In genomic region chr3:39521456-39521855, GRCh38 we compare ENCODE assay signal across 22 cellular contexts. TPM values are rescaled to one million over a fixed set of nuclear protein-coding genes. Genes with fewer than 3 reads are reported as not detected.
DNase-seq lines count a peak whose midpoint lies in the region; ATAC-seq, FAIRE-seq and TF ChIP-seq lines count a peak whose summit lies in the region.
"Had no signal": no experiment of that assay in that cellular context is flagged by ENCODE, and none has a peak within 500 bp of the region (broad histone marks: within the 10 kb centered on the region; RNA-seq: fewer than 3 reads in every experiment).

No MANE protein-coding gene starts in this region.

- TF ChIP-seq POLR2A in A549 (IDR thresholded peaks at IDR 0.05; ENCODE audit: low read length) (no peak), IMR-90 (IDR thresholded peaks at IDR 0.05; ENCODE audit: low read depth, low read length) (no peak), H1 (IDR thresholded peaks at IDR 0.05; ENCODE audit: control extremely low read depth in 1 of 2, low read depth in 2 of 2, low read length in 2 of 2) (no peak)

- dilution Hi-C loops in IMR-90 (cut with HindIII; ENCODE audit: low sequenced_read_pairs, unreplicated experiment): no loop called here

- FAIRE-seq in A549 (lab: Jason Lieb, UNC) (no peak), H1 (lab: Jason Lieb, UNC) (no peak)
- FAIRE-seq: A204.1, D721Med, G401.6, GM12891, GM19239 had no signal

- H3K36me3 ChIP-seq in IMR-90 (ENCODE audit: control insufficient read depth, insufficient read depth, low read length): no peaks in the 10 kb centered on the region
- no peaks in the 10 kb centered on the region for H3K36me3 ChIP-seq in H1 (ENCODE audit: control insufficient read depth in 2 of 4, insufficient read depth in 4 of 4, low read length in 3 of 4)
- H3K36me3 ChIP-seq: BLaER1 treated with 17β-estradiol and CSF1 and Interleukin-3, amounts not matched to agents 10 nM and 100 nM had no signal

- BruUV-seq in IMR-90 (replicated peaks; lab: Mats Ljungman, UMichigan): no TSS peak

- H3K14ac ChIP-seq in IMR-90 (replicated peaks; ENCODE audit: low read depth, low read length) (no peak overlapping the region), H1 (ENCODE audit: insufficient read length) (no peak overlapping the region)

- TF ChIP-seq EP300 in A549 (IDR thresholded peaks at IDR 0.05): no peak
- no peak for TF ChIP-seq EP300 in H1 (IDR thresholded peaks at IDR 0.05; ENCODE audit: borderline replicate concordance in 1 of 2, low read depth in 2 of 2, low read length in 2 of 2)

- H4K91ac ChIP-seq in IMR-90 (ENCODE audit: insufficient read depth, low read depth, low read length): no peak overlapping the region
- H4K91ac ChIP-seq in H1 (replicated peaks; ENCODE audit: insufficient read length, low read length): no peak overlapping the region

- no peak overlapping the region for H2AK9ac ChIP-seq in IMR-90 (replicated peaks; ENCODE audit: low read depth, low read length, poor library complexity)

- no peaks in the 10 kb centered on the region for H3K27me3 ChIP-seq in IMR-90 (ENCODE audit: control insufficient read depth, insufficient read depth, low read length)
- no peaks in the 10 kb centered on the region for H3K27me3 ChIP-seq in H1 (replicated peaks in 1 of 4; ENCODE audit: control insufficient read depth in 3 of 4, extremely low read depth in 1 of 4, insufficient read depth in 3 of 4, low read length in 3 of 4)
- H3K27me3 ChIP-seq: BLaER1 treated with 17β-estradiol and CSF1 and Interleukin-3, amounts not matched to agents 10 nM and 100 nM had no signal

- no peaks in the 10 kb centered on the region for H3K9me1 ChIP-seq in IMR-90 (ENCODE audit: insufficient read depth, low read length)

- in situ Hi-C loops in IMR-90 (cut with MboI; ENCODE audit: low sequenced_read_pairs): no loop called here

- H3K27ac ChIP-seq in A549 (no peak overlapping the region), IMR-90 (ENCODE audit: insufficient read depth, low read length) (no peak overlapping the region), H1 (ENCODE audit: low read depth, low read length) (no peak overlapping the region)
- H3K27ac ChIP-seq: BLaER1 treated with 17β-estradiol and CSF1 and Interleukin-3, amounts not matched to agents 10 nM and 100 nM; C4-2B had no signal

- H2BK15ac ChIP-seq in IMR-90 (ENCODE audit: low read depth, low read length) (no peak overlapping the region), H1 (ENCODE audit: low read length) (no peak overlapping the region)

- no peaks in the 10 kb centered on the region for H3K79me2 ChIP-seq in H1 (ENCODE audit: control insufficient read depth in 1 of 2, insufficient read depth in 2 of 2, low read length in 2 of 2)

- WGBS in A549 (ENCODE audit: missing lambda C conversion rate): 32% methylated on average over 3 of the region's 3 CpGs
- WGBS in IMR-90 (ENCODE audit: extremely low coverage in 2 of 2, insufficient read length in 1 of 2), 2 experiments: no CpG with 5 or more reads among the region's 3 CpGs
- WGBS in H1 (ENCODE audit: extremely low coverage in 1 of 2, insufficient coverage in 1 of 2, insufficient read length in 1 of 2, insufficient replicate concordance in 2 of 2, low coverage in 1 of 2, low lambda C conversion rate in 2 of 2, missing lambda C conversion rate in 1 of 2), 2 experiments: 82% methylated on average over 3 of the region's 3 CpGs; no CpG with 5 or more reads in 1 of the 2 experiments

- ATAC-seq in A549 (no peak), IMR-90 (ENCODE audit: low read depth) (no peak), HG03097 (IDR thresholded peaks at IDR 0.05; ENCODE audit: low FRiP score, unreplicated experiment) (no peak)
- ATAC-seq: CD8-positive, alpha-beta T cell had no signal

- no peaks in the 10 kb centered on the region for H3K4me1 ChIP-seq in A549
- no peaks in the 10 kb centered on the region for H3K4me1 ChIP-seq in IMR-90 (ENCODE audit: control insufficient read depth, insufficient read depth, low read length)
- no peaks in the 10 kb centered on the region for H3K4me1 ChIP-seq in H1 (replicated peaks in 1 of 4; ENCODE audit: control insufficient read depth in 3 of 4, insufficient read depth in 4 of 4, low read length in 3 of 4)
- H3K4me1 ChIP-seq: BLaER1 treated with 17β-estradiol and CSF1 and Interleukin-3, amounts not matched to agents 10 nM and 100 nM; Caco-2 had no signal

- intact Hi-C loops in IMR-90 (cut with micrococcal nuclease): no loop called here

- H2AFZ ChIP-seq in IMR-90 (replicated peaks; ENCODE audit: low read length, poor library complexity) (no peak overlapping the region), H1 (ENCODE audit: low read length) (no peak overlapping the region)

- no peaks in the 10 kb centered on the region for H3K79me1 ChIP-seq in IMR-90 (ENCODE audit: low read depth in 1 of 2, low read length in 2 of 2)
- H3K79me1 ChIP-seq in H1 (ENCODE audit: low read depth, low read length): no peaks in the 10 kb centered on the region

- POLR2A ChIA-PET in A549 (lab: Yijun Ruan, JAX) (no interaction called here), IMR-90 (lab: Charles Lee; ENCODE audit: unreplicated experiment) (no interaction called here), H1 (lab: Charles Lee; ENCODE audit: partially characterized antibody) (no interaction called here)

- TF ChIP-seq CTCF in A549 (IDR thresholded peaks at IDR 0.05) (no peak), IMR-90 (conservative IDR thresholded peaks at IDR 0.05; ENCODE audit: low read depth, low read length) (no peak), H1 (IDR thresholded peaks at IDR 0.05; ENCODE audit: control extremely low read depth in 1 of 3, insufficient read depth in 1 of 3, low read depth in 1 of 3, low read length in 3 of 3) (no peak)

- no peak overlapping the region for H3K56ac ChIP-seq in IMR-90 (ENCODE audit: extremely low read depth, insufficient read depth, low read length)
- no peak overlapping the region for H3K56ac ChIP-seq in H1 (replicated peaks; ENCODE audit: insufficient read length, low read depth, low read length)

- H3K4ac ChIP-seq in IMR-90 (ENCODE audit: low read depth, low read length) (no peak overlapping the region), H1 (replicated peaks; ENCODE audit: insufficient read length, low read depth, low read length) (no peak overlapping the region)

- H4K5ac ChIP-seq in IMR-90 (ENCODE audit: low read depth, low read length) (no peak overlapping the region), H1 (ENCODE audit: insufficient read length, low read depth, low read length) (no peak overlapping the region)

- peaks cover 14% of the 10 kb centered on the region for H3K9me3 ChIP-seq in A549
- H3K9me3 ChIP-seq in IMR-90 (ENCODE audit: control insufficient read depth, insufficient read depth, low read length): no peaks in the 10 kb centered on the region
- peaks cover 11 to 13% of the 10 kb centered on the region in 2 experiments; a peak in 3 of 4 replicates for H3K9me3 ChIP-seq in H1 (ENCODE audit: insufficient read depth in 2 of 2, low read depth in 1 of 2, low read length in 1 of 2)

- no peak overlapping the region for H2BK120ac ChIP-seq in IMR-90 (ENCODE audit: low read depth, low read length)
- H2BK120ac ChIP-seq in H1 (replicated peaks; ENCODE audit: low read depth, low read length): no peak overlapping the region

- H4K8ac ChIP-seq in IMR-90 (ENCODE audit: low read depth in 2 of 2, low read length in 2 of 2): no peak overlapping the region
- H4K8ac ChIP-seq in H1 (ENCODE audit: extremely low read depth, insufficient read depth, low read length): no peak overlapping the region

- no peaks in the 10 kb centered on the region for H3K23me2 ChIP-seq in H1 (ENCODE audit: low read depth, low read length)

- no peak overlapping the region for H3K4me2 ChIP-seq in A549
- no peak overlapping the region for H3K4me2 ChIP-seq in IMR-90 (ENCODE audit: low read depth, low read length)
- no peak overlapping the region for H3K4me2 ChIP-seq in H1 (ENCODE audit: insufficient read depth in 1 of 2, low read depth in 2 of 2, low read length in 2 of 2)
- H3K4me2 ChIP-seq: BLaER1 treated with 17β-estradiol and CSF1 and Interleukin-3, amounts not matched to agents 10 nM and 100 nM had no signal

- no peak overlapping the region for H3K23ac ChIP-seq in IMR-90 (ENCODE audit: low read depth, low read length)
- no peak overlapping the region for H3K23ac ChIP-seq in H1 (ENCODE audit: insufficient read length)

- no peak for DNase-seq in A549 (ENCODE audit: low read depth in 1 of 2, low spot score in 1 of 2)
- DNase-seq in IMR-90: no peak
- DNase-seq in H1 (ENCODE audit: low read depth in 1 of 2, low spot score in 2 of 2): no peak
- DNase-seq in SKM-1 (lab: John Stamatoyannopoulos, UW; ENCODE audit: unreplicated experiment): no peak
- DNase-seq: 8988T; AML-193; Caco-2; Calu3; CD4-positive, alpha-beta T cell; CD8-positive, alpha-beta T cell; DMS79 treated with DMSO at 0.1 percent for 48 hours; GF-D8 had no signal

- H2BK20ac ChIP-seq in IMR-90 (ENCODE audit: low read depth, low read length): no peak overlapping the region
- no peak overlapping the region for H2BK20ac ChIP-seq in H1 (ENCODE audit: low read length)

- H2AK5ac ChIP-seq in IMR-90 (ENCODE audit: low read depth, low read length) (no peak overlapping the region), H1 (ENCODE audit: low read depth, low read length) (no peak overlapping the region)

- H3K18ac ChIP-seq in IMR-90 (ENCODE audit: low read depth, low read length): no peak overlapping the region
- H3K18ac ChIP-seq in H1 (ENCODE audit: extremely low read depth, low read length): no peak overlapping the region

- H2BK5ac ChIP-seq in IMR-90 (ENCODE audit: low read depth, low read length, poor library complexity, severe bottlenecking) (no peak overlapping the region), H1 (ENCODE audit: low read depth, low read length) (no peak overlapping the region)

- H3K9ac ChIP-seq in IMR-90 (ENCODE audit: low read depth, low read length): no peak overlapping the region
- no peak overlapping the region for H3K9ac ChIP-seq in H1 (replicated peaks in 1 of 4; ENCODE audit: extremely low read depth in 1 of 4, low read depth in 3 of 4, low read length in 3 of 4)
- H3K9ac ChIP-seq: BLaER1 treated with 17β-estradiol and CSF1 and Interleukin-3, amounts not matched to agents 10 nM and 100 nM had no signal

- CTCF ChIA-PET in A549 (lab: Yijun Ruan, JAX): no interaction called here
- CTCF ChIA-PET in IMR-90 (lab: Yijun Ruan, JAX): no interaction called here
- CTCF ChIA-PET in H1 (lab: Charles Lee; ENCODE audit: partially characterized antibody): interaction anchor here (1.2 kb wide), 1 partner anchor 19 kb away, joined by 3 read pairs; no protein-coding TSS in a partner anchor

- TF ChIP-seq RAD21 in A549 (conservative IDR thresholded peaks at IDR 0.05 in 1 of 2, IDR thresholded peaks at IDR 0.05 in 1 of 2) (no peak), IMR-90 (IDR thresholded peaks at IDR 0.05; ENCODE audit: low read length) (no peak), H1 (IDR thresholded peaks at IDR 0.05 in 1 of 2, conservative IDR thresholded peaks at IDR 0.05 in 1 of 2; ENCODE audit: low read depth in 2 of 2, low read length in 2 of 2) (no peak)

- H3K4me3 ChIP-seq in A549 (no peak overlapping the region), IMR-90 (ENCODE audit: insufficient read depth, low read depth, low read length) (no peak overlapping the region), H1 (ENCODE audit: extremely low read depth in 1 of 4, insufficient read depth in 2 of 4, low read depth in 3 of 4, low read length in 4 of 4) (no peak overlapping the region)
- H3K4me3 ChIP-seq: BLaER1 treated with 17β-estradiol and CSF1 and Interleukin-3, amounts not matched to agents 10 nM and 100 nM had no signal

- H4K20me1 ChIP-seq in IMR-90 (ENCODE audit: insufficient read depth, low read length) (no peaks in the 10 kb centered on the region), H1 (replicated peaks in 1 of 2; ENCODE audit: control insufficient read depth in 1 of 2, insufficient read depth in 2 of 2, low read length in 2 of 2) (no peaks in the 10 kb centered on the region)
- H4K20me1 ChIP-seq: BLaER1 treated with 17β-estradiol and CSF1 and Interleukin-3, amounts not matched to agents 10 nM and 100 nM had no signal

- no peak overlapping the region for H2BK12ac ChIP-seq in H1 (ENCODE audit: low read depth, low read length)

RNA-seq across cellular contexts. Expression of gene MOBP, which starts 54.0 kb away (rescaled TPM):
- polyA plus RNA-seq in A549 (2011; rRNA removed) (0.10 TPM in 1 of 2 replicates, not detected in the other), A549 (2017; fragmentation: RNase III; extraction: RNeasy Plus Mini Kit Qiagen cat#74134 plus additional on column Dnase treatment) (0.01 TPM in 1 of 3 replicates, not detected in the others), IMR-90 (2012; rRNA removed) (not detected in 2 replicates), H1 (2011; rRNA removed) (0.06 and 0.24 TPM in 2 replicates)
- not detected in 2 replicates for polyA plus RNA-seq in A549 (2012; cell fraction: cytosol; rRNA removed)
- polyA plus RNA-seq in A549 (2012; cell fraction: nucleus; rRNA removed): 0.04 and 0.12 TPM in 2 replicates
- not detected in 2 replicates for polyA minus RNA-seq in A549 (2011; rRNA and poly(A)+ RNA removed)
- total RNA-seq in IMR-90 (2012; rRNA removed): not detected in 2 replicates
- polyA plus RNA-seq in IMR-90 (2012; cell fraction: cytosol; rRNA removed): not detected in 2 replicates
- not detected in 2 replicates for polyA plus RNA-seq in IMR-90 (2012; cell fraction: nucleus; rRNA removed; ENCODE audit: low replicate concordance)
- total RNA-seq in H1 (2021; fragmentation: NEBNext Ultra II Directional; extraction: Animal tissue kit (Norgen Biotek cat#: 25700)): 0.10 and 0.50 TPM in 2 replicates
- 0.03 TPM for polyA plus RNA-seq in H1 (2011; cell fraction: cytosol; rRNA removed)
- polyA plus RNA-seq in H1 (2011; cell fraction: nucleus; rRNA removed): 0.10 TPM
- 0.09 to 0.11 TPM in 2 of 4 replicates, not detected in the others for polyA plus RNA-seq in H1 (2012, experiment 1 of 2)
- not detected for polyA plus RNA-seq in H1 (2012, experiment 2 of 2)
- polyA plus RNA-seq in H1 (2013, experiment 1 of 2): 0.08 TPM
- polyA plus RNA-seq in H1 (2013, experiment 2 of 2): 0.17 TPM
- polyA minus RNA-seq in H1 (2011; rRNA and poly(A)+ RNA removed): not detected in 2 replicates
- polyA minus RNA-seq in H1 (2011; cell fraction: cytosol; rRNA and poly(A)+ RNA removed): not detected
- not detected for polyA minus RNA-seq in H1 (2011; cell fraction: nucleus; rRNA and poly(A)+ RNA removed)
- total RNA-seq: B cell; CD4-positive, alpha-beta T cell; CD8-positive, alpha-beta T cell had no signal
- polyA plus RNA-seq: BJ had no signal

Comparison
In these comparisons a context has a peak if more than half of its experiments do, and no peak if none do; other contexts are left out.
1. Of the 18 proteins assayed by ChIP-seq in both H1 and A549: peak only in H1: none; only in A549: none; in both: MAFK; in neither: 17.